8 cellular contexts compared by ENCODE assay signal in genomic region chr13:31160857-31161582, GRCh38. TPM values are rescaled to one million over a fixed set of nuclear protein-coding genes. Genes with fewer than 3 reads are reported as not detected.
DNase-seq lines count a peak whose midpoint lies in the region; ATAC-seq and TF ChIP-seq lines count a peak whose summit lies in the region.

No MANE protein-coding gene starts in this region.

- H3K9me3 Mint-ChIP-seq in activated CD4-positive, alpha-beta T cell treated with anti-CD3 and anti-CD28 coated beads, Interleukin-2, amount 10 ng/mL, durations not matched to agents 7 days and 5 days = no peaks in the 10 kb centered on the region

- RAD21 ChIA-PET in HCT116 (lab: Charles Lee; ENCODE audit: low non-redundant PET in 1 of 2, low total read pairs in 2 of 2, uncharacterized antibody in 2 of 2, unreplicated experiment in 2 of 2) = interaction anchor here in 1 of 2 experiments (0.6 kb wide), 1 partner anchor 263 kb away, joined by 3 read pairs; no protein-coding TSS in a partner anchor

- no peak for TF ChIP-seq RAD21 in HCT116 (IDR thresholded peaks at IDR 0.05; ENCODE audit: low read depth)

- H3K36me3 ChIP-seq in HCT116 (ENCODE audit: control insufficient read depth in 1 of 2, insufficient read depth in 2 of 2, low read length in 2 of 2) = peaks cover 14 to 28% of the 10 kb centered on the region in 2 experiments; a peak in 2 of 4 replicates

- peak; percentile 0 for TF ChIP-seq POLR2A in HCT116 (IDR thresholded peaks at IDR 0.05; ENCODE audit: borderline replicate concordance, extremely low read depth, insufficient read depth, insufficient read length)
- TF ChIP-seq POLR2A in lower leg skin (IDR thresholded peaks at IDR 0.05) = no peak

- peak overlapping the region; percentile 98 for H3K4me3 Mint-ChIP-seq in activated CD4-positive, alpha-beta T cell treated with anti-CD3 and anti-CD28 coated beads, Interleukin-2, amount 10 ng/mL, durations not matched to agents 7 days and 5 days

- H4K20me1 ChIP-seq in HCT116 (ENCODE audit: insufficient read depth) = peaks cover 17% of the 10 kb centered on the region; the same call in 1 of the 2 replicates

- TF ChIP-seq CTCF in HCT116 (IDR thresholded peaks at IDR 0.05 in 2 of 3, conservative IDR thresholded peaks at IDR 0.05 in 1 of 3; ENCODE audit: borderline replicate concordance in 1 of 3, insufficient read depth in 1 of 3, low read depth in 2 of 3, low read length in 2 of 3) (no peak), lower leg skin (IDR thresholded peaks at IDR 0.05) (no peak)

- peaks cover 22% of the 10 kb centered on the region for H3K36me3 Mint-ChIP-seq in activated CD4-positive, alpha-beta T cell treated with anti-CD3 and anti-CD28 coated beads, Interleukin-2, amount 10 ng/mL, durations not matched to agents 7 days and 5 days (ENCODE audit: low read depth)

- intact Hi-C loops in HCT116 (cut with micrococcal nuclease) = loop anchor here (5.0 kb wide), 1 partner anchor 114 kb away; no protein-coding TSS in a partner anchor
- intact Hi-C loops in lower leg skin (cut with DNase I; ENCODE audit: low total_unique reads) = no loop called here

- H2AFZ ChIP-seq in HCT116 (ENCODE audit: low read depth, low read length, poor library complexity, severe bottlenecking) = no peak overlapping the region

- POLR2A ChIA-PET in HCT116 (lab: Charles Lee) = no interaction called here
- POLR2A ChIA-PET in activated CD4-positive, alpha-beta T cell treated with anti-CD3 and anti-CD28 coated beads, Interleukin-2, amount 10 ng/mL, durations not matched to agents 7 days and 5 days (lab: Charles Lee) = no interaction called here

- no peaks in the 10 kb centered on the region for H3K9me3 ChIP-seq in HCT116 (ENCODE audit: control insufficient read depth in 1 of 2, insufficient read depth in 1 of 2, low read depth in 1 of 2, low read length in 2 of 2)

- peaks cover 58% of the 10 kb centered on the region for H3K79me2 ChIP-seq in HCT116 (ENCODE audit: insufficient read depth, low read length)

- H3K27ac ChIP-seq in HCT116 (ENCODE audit: low read depth, low read length) = peak overlapping the region; percentile 97

- ATAC-seq in HCT116 = no peak; the same call in 1 of the 2 replicates

- no peaks in the 10 kb centered on the region for H3K27me3 Mint-ChIP-seq in activated CD4-positive, alpha-beta T cell treated with anti-CD3 and anti-CD28 coated beads, Interleukin-2, amount 10 ng/mL, durations not matched to agents 7 days and 5 days

- H3K4me1 Mint-ChIP-seq in activated CD4-positive, alpha-beta T cell treated with anti-CD3 and anti-CD28 coated beads, Interleukin-2, amount 10 ng/mL, durations not matched to agents 7 days and 5 days = peaks cover 47% of the 10 kb centered on the region

- H3K27ac Mint-ChIP-seq in activated CD4-positive, alpha-beta T cell treated with anti-CD3 and anti-CD28 coated beads, Interleukin-2, amount 10 ng/mL, durations not matched to agents 7 days and 5 days = peak overlapping the region; percentile 99

- DNase-seq in GM04504 (ENCODE audit: low read depth) = peak; percentile 44
- DNase-seq in HCT116 (ENCODE audit: low read depth, low spot score) = no peak
- peak; percentile 15 for DNase-seq in NCI-H128 (lab: John Stamatoyannopoulos, UW; ENCODE audit: unreplicated experiment)
- DNase-seq in activated CD4-positive, alpha-beta T cell treated with anti-CD3 and anti-CD28 coated beads, Interleukin-2, amount 10 ng/mL, durations not matched to agents 7 days and 5 days = peak; percentile 76
- peak; percentile 74 to 84 for DNase-seq in dermis microvascular lymphatic vessel endothelial cell (ENCODE audit: low read depth in 2 of 2)
- peak; percentile 56 to 93 for DNase-seq in lower leg skin (ENCODE audit: low spot score in 2 of 2)
- DNase-seq in stimulated activated CD4-positive, alpha-beta T cell treated with anti-CD3 and anti-CD28 coated beads, Interleukin-4, amount 100 ng/mL, for 4 hours = peak; percentile 63 to 71
- DNase-seq in NCI-H2107 (lab: John Stamatoyannopoulos, UW) = no peak

- H3K27me3 ChIP-seq in HCT116 (ENCODE audit: insufficient read depth, low read length) = no peaks in the 10 kb centered on the region

- peak overlapping the region; percentile 83 for H3K9ac ChIP-seq in HCT116 (ENCODE audit: low read length)

- no TSS peak for BruUV-seq in HCT116 (replicated peaks; lab: Mats Ljungman, UMichigan)

- CTCF ChIA-PET in HCT116 (lab: Charles Lee) = no interaction called here
- CTCF ChIA-PET in activated CD4-positive, alpha-beta T cell treated with anti-CD3 and anti-CD28 coated beads, Interleukin-2, amount 10 ng/mL, durations not matched to agents 7 days and 5 days (lab: Charles Lee) = interaction anchor here (0.5 to 1.7 kb wide), 7 partner anchors 9 to 749 kb away, joined by 3 to 7 read pairs (median 3); no protein-coding TSS in a partner anchor

- H3K4me2 ChIP-seq in HCT116 (ENCODE audit: low read length) = peak overlapping the region; percentile 77

- H3K4me1 ChIP-seq in HCT116 (ENCODE audit: control insufficient read depth in 1 of 2, insufficient read depth in 2 of 2, low read length in 2 of 2) = peaks cover 13 to 21% of the 10 kb centered on the region in 2 experiments

- WGBS in lower leg skin, 2 donors = 0% methylated on average over 44 to 53 of the region's 53 CpGs

- H3K9me2 ChIP-seq in HCT116 (ENCODE audit: insufficient read depth) = no peaks in the 10 kb centered on the region

- H3K4me3 ChIP-seq in HCT116 (replicated peaks in 1 of 2; ENCODE audit: low read depth in 1 of 2, low read length in 2 of 2) = peak overlapping the region; percentile 87 to 88
- peak overlapping the region; percentile 95 for H3K4me3 ChIP-seq in lower leg skin (ENCODE audit: low read depth, poor library complexity, severe bottlenecking)

TF ChIP-seq in HCT116, 20 proteins besides CTCF, POLR2A, EP300 and RAD21 (continues in another document):
- TF ChIP-seq EZH2phosphoT487 (IDR thresholded peaks at IDR 0.05; ENCODE audit: borderline replicate concordance) = no peak
- no peak for TF ChIP-seq REST (IDR thresholded peaks at IDR 0.05; ENCODE audit: low read depth)
- TF ChIP-seq CEBPB (IDR thresholded peaks at IDR 0.05; ENCODE audit: low read depth) = no peak
- TF ChIP-seq ATF3 (IDR thresholded peaks at IDR 0.05) = no peak
- TF ChIP-seq JUND (IDR thresholded peaks at IDR 0.05) = no peak
- TF ChIP-seq ZNF274 (IDR thresholded peaks at IDR 0.05; ENCODE audit: low read depth, low read length) = no peak
- no peak for TF ChIP-seq EGR1 (IDR thresholded peaks at IDR 0.05; ENCODE audit: low read depth)
- no peak for TF ChIP-seq MAX (IDR thresholded peaks at IDR 0.05)
- no peak for TF ChIP-seq TCF7L2 (IDR thresholded peaks at IDR 0.05; ENCODE audit: borderline replicate concordance, extremely low read depth, insufficient read depth, insufficient read length)
- TF ChIP-seq CBX3 (IDR thresholded peaks at IDR 0.05; ENCODE audit: low read depth) = no peak
- TF ChIP-seq ELF1 (IDR thresholded peaks at IDR 0.05; ENCODE audit: borderline replicate concordance, low read depth) = no peak
- TF ChIP-seq ZFX (IDR thresholded peaks at IDR 0.05) = no peak
- no peak for TF ChIP-seq FOSL1 (IDR thresholded peaks at IDR 0.05; ENCODE audit: low read depth)

RNA-seq across cellular contexts. Expression of gene HSPH1, which starts 0.7 kb away (rescaled TPM):
- total RNA-seq in HCT116 (2021; ENCODE audit: unreplicated experiment) (116 TPM), dermis microvascular lymphatic vessel endothelial cell (54.4 and 59.3 TPM in 2 replicates), lower leg skin (10 to 100 TPM; 21.6 to 29.3 (median 24.9) TPM)
- polyA plus RNA-seq in HCT116 (2012) = 16.9 and 23.8 TPM in 2 replicates
- total RNA-seq in activated CD4-positive, alpha-beta T cell treated with anti-CD3 and anti-CD28 coated beads, Interleukin-2, amount 10 ng/mL, durations not matched to agents 7 days and 5 days = 100 to 1,000 TPM; 122 to 127 TPM

RNA-seq across cellular contexts. Expression of gene B3GLCT, which starts 38.8 kb away (rescaled TPM):
- total RNA-seq in HCT116 (2021; ENCODE audit: unreplicated experiment) (3.9 TPM), dermis microvascular lymphatic vessel endothelial cell (30.8 and 33.0 TPM in 2 replicates), lower leg skin (1 to 10 TPM; 3.2 to 9.1 (median 6.2) TPM)
- 1.5 and 2.4 TPM in 2 replicates for polyA plus RNA-seq in HCT116 (2012)
- total RNA-seq in activated CD4-positive, alpha-beta T cell treated with anti-CD3 and anti-CD28 coated beads, Interleukin-2, amount 10 ng/mL, durations not matched to agents 7 days and 5 days = 1 to 10 TPM; 4.7 to 5.4 TPM

Comparison
In these comparisons a context has a peak if more than half of its experiments do, and no peak if none do; other contexts are left out.
1. DNase-seq: peak in GM04504 (single experiment), NCI-H128 (single experiment), activated CD4-positive, alpha-beta T cell treated with anti-CD3 and anti-CD28 coated beads, Interleukin-2, amount 10 ng/mL, durations not matched to agents 7 days and 5 days (single experiment), dermis microvascular lymphatic vessel endothelial cell (2 of 2), lower leg skin (2 of 2) and stimulated activated CD4-positive, alpha-beta T cell treated with anti-CD3 and anti-CD28 coated beads, Interleukin-4, amount 100 ng/mL, for 4 hours (2 of 2); none in HCT116 (single experiment) and NCI-H2107 (single experiment).